ENCODE assay signal across 9 cellular contexts in the genomic region with DNA sequence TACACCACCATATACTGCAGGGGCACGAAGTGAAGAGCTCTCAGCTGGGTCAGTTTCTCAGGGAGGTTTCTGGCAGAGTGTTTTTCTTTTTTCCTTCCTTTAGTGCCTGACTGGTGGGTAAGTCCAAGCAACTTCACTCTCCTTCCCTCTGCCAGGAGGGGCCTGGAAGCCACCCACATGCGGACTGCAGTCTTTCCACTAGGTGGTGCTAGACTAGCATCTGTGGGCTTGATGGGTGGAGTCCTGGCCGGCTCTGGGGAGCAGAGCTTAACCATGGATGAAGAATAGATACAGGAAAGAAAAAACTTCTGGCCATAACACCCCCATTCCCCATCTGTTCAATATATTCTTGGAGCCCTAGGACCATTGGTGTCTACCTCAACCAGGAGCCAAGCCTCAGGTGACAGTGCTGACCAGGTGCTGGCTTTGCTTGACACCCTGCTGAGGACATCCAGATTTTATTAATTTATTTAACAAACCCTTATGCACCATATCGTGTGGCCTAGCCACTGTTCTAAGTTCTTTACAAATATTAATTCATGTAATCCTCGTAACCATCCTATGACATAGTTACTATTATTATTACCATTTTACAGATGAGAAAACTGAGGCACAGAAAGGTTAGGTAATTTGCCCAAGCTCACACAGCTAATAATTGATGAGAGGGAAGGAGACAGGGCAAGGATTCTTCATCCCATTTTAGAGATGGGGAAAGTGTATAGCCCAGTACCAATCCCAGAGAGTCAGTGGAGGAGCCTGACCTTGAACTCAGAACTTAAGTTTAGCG.
A peak's percentile ranks its signal among the peaks of the same experiment; 100 is the strongest.
DNase-seq lines count a peak whose midpoint lies in the region; ATAC-seq, FAIRE-seq and TF ChIP-seq lines count a peak whose summit lies in the region.
"Had no signal": no experiment of that assay in that cellular context is flagged by ENCODE, and none has a peak within 500 bp of the region (broad histone marks: within the 10 kb centered on the region; RNA-seq: fewer than 3 reads in every experiment).

No MANE protein-coding gene starts in this region.

- in situ Hi-C loops in astrocyte of the cerebellum (cut with HindIII; ENCODE audit: low sequenced_read_pairs): no loop called here

- dilution Hi-C loops in keratinocyte (cut with MboI; ENCODE audit: extremely low pct_ligation_motif_present, low sequenced_read_pairs): no loop called here

- ATAC-seq in PC-3: peak; percentile 81
- ATAC-seq in HG03521 (IDR thresholded peaks at IDR 0.05; ENCODE audit: unreplicated experiment): no peak

- no peaks in the 10 kb centered on the region for H3K9me1 ChIP-seq in keratinocyte (ENCODE audit: control insufficient read depth, extremely low read depth, insufficient read depth, low read length)

- no peaks in the 10 kb centered on the region for H3F3A ChIP-seq in PC-3 (ENCODE audit: low read length, unreplicated experiment)

- H3K27me3 ChIP-seq in PC-3 (ENCODE audit: low read length): peaks cover 24% of the 10 kb centered on the region
- no peaks in the 10 kb centered on the region for H3K27me3 ChIP-seq in keratinocyte (ENCODE audit: control insufficient read depth, extremely low read depth, insufficient read depth, low read length)
- H3K27me3 ChIP-seq: BLaER1 had no signal

- no peaks in the 10 kb centered on the region for H4K20me1 ChIP-seq in PC-3 (ENCODE audit: low read length)
- H4K20me1 ChIP-seq in keratinocyte (ENCODE audit: control insufficient read depth, extremely low read depth, insufficient read depth, low read length): no peaks in the 10 kb centered on the region
- H4K20me1 ChIP-seq: BLaER1 had no signal

- FAIRE-seq in keratinocyte (lab: Jason Lieb, UNC): no peak

- H3K9ac ChIP-seq in PC-3 (ENCODE audit: low read length) (no peak overlapping the region), keratinocyte (ENCODE audit: control insufficient read depth, extremely low read depth, insufficient read depth, low read length) (no peak overlapping the region)
- H3K9ac ChIP-seq: BLaER1 had no signal

- CTCF ChIA-PET in PC-3 (lab: Charles Lee): no interaction called here

- H2AFZ ChIP-seq in PC-3 (ENCODE audit: low read length) (no peak overlapping the region), keratinocyte (ENCODE audit: control insufficient read depth, low read length) (no peak overlapping the region)

- no peak overlapping the region for H3K27ac ChIP-seq in PC-3 (ENCODE audit: low read length)
- no peak overlapping the region for H3K27ac ChIP-seq in keratinocyte (ENCODE audit: control insufficient read depth, insufficient read depth, low read length)
- H3K27ac ChIP-seq: BLaER1 had no signal

- H3K36me3 ChIP-seq in PC-3 (ENCODE audit: low read depth, low read length) (no peaks in the 10 kb centered on the region), keratinocyte (ENCODE audit: control insufficient read depth in 2 of 2, extremely low read depth in 1 of 2, insufficient read depth in 2 of 2, low read length in 2 of 2) (no peaks in the 10 kb centered on the region)
- H3K36me3 ChIP-seq: BLaER1 had no signal

- no peaks in the 10 kb centered on the region for H3K9me2 ChIP-seq in PC-3 (replicated peaks; ENCODE audit: low read length)

- POLR2A ChIA-PET in PC-3 (lab: Charles Lee; ENCODE audit: unreplicated experiment): no interaction called here

- BruUV-seq in PC-3 (replicated peaks; lab: Mats Ljungman, UMichigan): no TSS peak

- no peaks in the 10 kb centered on the region for H3K4me1 ChIP-seq in PC-3 (ENCODE audit: insufficient read depth, low read length)
- H3K4me1 ChIP-seq in keratinocyte (ENCODE audit: control insufficient read depth, extremely low read depth, insufficient read depth, low read length): no peaks in the 10 kb centered on the region

- H3K4me3 ChIP-seq in PC-3 (ENCODE audit: low read length) (no peak overlapping the region), astrocyte of the cerebellum (ENCODE audit: low read depth, low read length) (no peak overlapping the region), keratinocyte (ENCODE audit: control insufficient read depth in 2 of 3, extremely low read depth in 1 of 3, insufficient read depth in 2 of 3, low read depth in 1 of 3, low read length in 3 of 3) (no peak overlapping the region)
- H3K4me3 ChIP-seq: BLaER1 had no signal

- TF ChIP-seq CTCF in PC-3 (conservative IDR thresholded peaks at IDR 0.05; ENCODE audit: low read depth, low read length) (peak; percentile 92), astrocyte of the cerebellum (IDR thresholded peaks at IDR 0.05; ENCODE audit: low read depth, low read length, missing control alignments) (peak; percentile 50), keratinocyte (optimal IDR thresholded peaks at IDR 0.05 in 1 of 3, IDR thresholded peaks at IDR 0.05 in 1 of 3, conservative IDR thresholded peaks at IDR 0.05 in 1 of 3; ENCODE audit: extremely low read depth in 1 of 3, insufficient read depth in 2 of 3, low read length in 3 of 3) (peak; percentile 79 to 88 (median 83))

- intact Hi-C loops in PC-3 (cut with micrococcal nuclease): no loop called here

- H3K4me2 ChIP-seq in PC-3 (ENCODE audit: low read length) (no peak overlapping the region), keratinocyte (ENCODE audit: control insufficient read depth, extremely low read depth, insufficient read depth, low read depth, low read length) (no peak overlapping the region)
- H3K4me2 ChIP-seq: BLaER1 had no signal

- H3K79me2 ChIP-seq in PC-3 (ENCODE audit: low read length) (no peaks in the 10 kb centered on the region), keratinocyte (ENCODE audit: control insufficient read depth, insufficient read depth, low read length) (no peaks in the 10 kb centered on the region)

- H3K9me3 ChIP-seq in PC-3 (ENCODE audit: low read length) (no peaks in the 10 kb centered on the region), keratinocyte (ENCODE audit: control insufficient read depth, low read depth, low read length) (no peaks in the 10 kb centered on the region)
- H3K9me3 ChIP-seq: BLaER1 had no signal

- peak; percentile 67 for DNase-seq in NCI-H1436 (lab: John Stamatoyannopoulos, UW)
- DNase-seq in NCI-H1436 treated with DMSO at 0.1 percent for 48 hours (lab: John Stamatoyannopoulos, UW): no peak
- DNase-seq in LHCN-M2 (ENCODE audit: low read depth): peak; percentile 39
- DNase-seq in PC-3: peak; percentile 83
- peak; percentile 5 for DNase-seq in astrocyte of the cerebellum (ENCODE audit: low read depth)
- DNase-seq in keratinocyte (ENCODE audit: low read depth, low spot score): peak; percentile 30
- peak; percentile 13 to 26 for DNase-seq in stimulated activated CD8-positive, alpha-beta memory T cell treated with anti-CD3 and anti-CD28 coated beads, Interleukin-15, amount 100 ng/mL, for 48 hours (ENCODE audit: low read depth in 2 of 2)
